In genomic region chr1:27567931-27568246, GRCh38 we compare ENCODE assay signal across 8 cellular contexts. TPM values are rescaled to one million over a fixed set of nuclear protein-coding genes. Genes with fewer than 3 reads are reported as not detected.
DNase-seq lines count a peak whose midpoint lies in the region; ATAC-seq and TF ChIP-seq lines count a peak whose summit lies in the region.

No MANE protein-coding gene starts in this region.

- no peaks in the 10 kb centered on the region for H3K27me3 Mint-ChIP-seq in chondrocyte (ENCODE audit: low read depth)

- H3K4me3 ChIP-seq in heart left ventricle (peak overlapping the region in 8 of 12 donors; percentile 35 to 50 (median 42)), muscle layer of duodenum (ENCODE audit: low read depth in 1 of 2, low read length in 2 of 2) (peak overlapping the region; percentile 40 to 46), vagina (peak overlapping the region; percentile 33 to 44)

- H3K27ac Mint-ChIP-seq in chondrocyte (ENCODE audit: unreplicated experiment): peak overlapping the region; percentile 89

- peak overlapping the region in 11 of 12 donors; percentile 24 to 99 (median 94) for H3K27ac ChIP-seq in heart left ventricle
- H3K27ac ChIP-seq in muscle layer of duodenum (ENCODE audit: low read length): no peak overlapping the region
- peak overlapping the region; percentile 96 for H3K27ac ChIP-seq in vagina

- H3K9me3 ChIP-seq in heart left ventricle (no peaks in the 10 kb centered on the region), muscle layer of duodenum (ENCODE audit: control insufficient read depth in 1 of 2, low read length in 2 of 2) (no peaks in the 10 kb centered on the region), vagina (no peaks in the 10 kb centered on the region)

- H3K36me3 Mint-ChIP-seq in chondrocyte (ENCODE audit: low read depth): no peaks in the 10 kb centered on the region

- no peak for DNase-seq in heart left ventricle
- DNase-seq in cardiac septum (ENCODE audit: low spot score): no peak
- no peak for DNase-seq in chondrocyte (ENCODE audit: low spot score)
- no peak for DNase-seq in vagina (ENCODE audit: extremely low spot score in 2 of 2)
- DNase-seq in posterior cingulate gyrus: no peak
- no peak for DNase-seq in cerebellum (ENCODE audit: low spot score)
- DNase-seq in EL: no peak

- H3K27me3 ChIP-seq in heart left ventricle: no peaks in the 10 kb centered on the region
- no peaks in the 10 kb centered on the region for H3K27me3 ChIP-seq in muscle layer of duodenum (ENCODE audit: low read depth, low read length)
- no peaks in the 10 kb centered on the region for H3K27me3 ChIP-seq in vagina

- intact Hi-C loops in heart left ventricle (cut with DNase I): loop anchor here in 2 of 10 donors (2.0 to 5.0 kb wide), 2 partner anchors 35 to 41 kb away; no protein-coding TSS in a partner anchor
- intact Hi-C loops in cardiac septum (cut with DNase I): no loop called here
- intact Hi-C loops in vagina (cut with DNase I): loop anchor here (5.0 kb wide), 1 partner anchor 41 kb away; no protein-coding TSS in a partner anchor
- intact Hi-C loops in posterior cingulate gyrus (cut with DNase I): no loop called here

- H3K4me3 Mint-ChIP-seq in chondrocyte (ENCODE audit: unreplicated experiment): peak overlapping the region; percentile 13

- no peaks in the 10 kb centered on the region for H3K36me3 ChIP-seq in heart left ventricle
- H3K36me3 ChIP-seq in muscle layer of duodenum (ENCODE audit: control insufficient read depth in 1 of 2, insufficient read depth in 2 of 2, low read length in 2 of 2): no peaks in the 10 kb centered on the region
- H3K36me3 ChIP-seq in vagina: no peaks in the 10 kb centered on the region

- no peak for TF ChIP-seq CTCF in heart left ventricle (IDR thresholded peaks at IDR 0.05)
- TF ChIP-seq CTCF in chondrocyte (IDR thresholded peaks at IDR 0.05): no peak
- TF ChIP-seq CTCF in vagina (IDR thresholded peaks at IDR 0.05): no peak

- TF ChIP-seq POLR2A in heart left ventricle (IDR thresholded peaks at IDR 0.05) (no peak), vagina (IDR thresholded peaks at IDR 0.05) (no peak)

- peaks cover 95% of the 10 kb centered on the region for H3K4me1 Mint-ChIP-seq in chondrocyte (ENCODE audit: low read depth)

- no peaks in the 10 kb centered on the region for H3K9me3 Mint-ChIP-seq in chondrocyte (ENCODE audit: low read depth)

- no peak for ATAC-seq in heart left ventricle

- H3K4me1 ChIP-seq in heart left ventricle (peaks cover 34 to 100% (median 95%) of the 10 kb centered on the region in 12 donors), muscle layer of duodenum (ENCODE audit: control insufficient read depth in 1 of 2, insufficient read depth in 2 of 2, low read length in 2 of 2) (peaks cover 39 to 98% of the 10 kb centered on the region in 2 donors), vagina (peaks cover 97% of the 10 kb centered on the region)

- 53 to 76% (median 69%) methylated on average over 5 to 8 of the region's 8 CpGs for WGBS in heart left ventricle, 4 donors

RNA-seq across cellular contexts. Expression of gene AHDC1, which starts 36.1 kb away (rescaled TPM):
- 10 to 100 TPM; 29.2 to 50.2 (median 42.1) TPM for total RNA-seq in heart left ventricle
- polyA plus RNA-seq in heart left ventricle: 10 to 100 TPM; 25.8 to 48.4 TPM
- total RNA-seq in cardiac septum: 57.7 TPM
- total RNA-seq in chondrocyte: 61.6 to 86.7 TPM (median 61.8 TPM) in 3 replicates
- 62.4 TPM for total RNA-seq in vagina
- total RNA-seq in cerebellum: 26.5 TPM
